ENCODE assay signal across 17 cellular contexts in the genomic region with DNA sequence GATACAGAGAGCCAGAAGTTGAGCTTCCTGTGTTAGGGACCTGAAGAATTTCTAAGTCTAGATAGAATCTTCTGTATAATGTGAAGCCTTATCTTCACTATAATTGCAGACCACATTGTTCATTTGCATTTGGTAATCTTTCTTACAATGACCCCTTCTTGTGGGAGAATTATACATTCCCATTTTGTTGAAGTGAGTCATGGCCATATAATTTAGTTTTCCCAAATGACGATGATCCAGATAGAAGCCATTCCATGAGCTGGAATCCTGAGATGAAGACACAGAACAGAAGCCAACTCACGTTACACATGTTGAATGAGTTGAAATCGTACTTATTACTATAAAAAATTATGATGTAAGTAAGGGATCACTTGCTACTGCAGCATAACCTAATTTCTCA.
"Had no signal": no experiment of that assay in that cellular context is flagged by ENCODE, and none has a peak within 500 bp of the region (broad histone marks: within the 10 kb centered on the region; RNA-seq: fewer than 3 reads in every experiment).

No MANE protein-coding gene starts in this region.

- H3K79me2 ChIP-seq: parathyroid adenoma had no signal

- ATAC-seq: gastroesophageal sphincter; left lobe of liver; right lobe of liver; stimulated activated memory B cell treated with anti-CD40 and anti-IgM and Interleukin-4, amounts not matched to agents 10 μg/mL and 1 μg/mL and 100 μg/mL, for 72 hours; upper lobe of right lung had no signal

- H3K9ac ChIP-seq: parathyroid adenoma had no signal

- H3K4me3 ChIP-seq: coronary artery, gastroesophageal sphincter, prostate gland, right lobe of liver, tibial artery, upper lobe of right lung had no signal

- H3K4me1 ChIP-seq: gastroesophageal sphincter, parathyroid adenoma, prostate gland, right lobe of liver, tibial artery, upper lobe of right lung had no signal

- H3K27ac ChIP-seq: coronary artery, gastroesophageal sphincter, parathyroid adenoma, prostate gland, right lobe of liver, tibial artery, upper lobe of right lung had no signal

- H3K36me3 ChIP-seq: gastroesophageal sphincter, prostate gland, right lobe of liver, tibial artery, upper lobe of right lung had no signal

- H3K27me3 ChIP-seq: gastroesophageal sphincter, right lobe of liver, tibial artery, upper lobe of right lung had no signal

- H2AFZ ChIP-seq: parathyroid adenoma had no signal

- DNase-seq: effector CD4-positive, alpha-beta T cell; glutamatergic neuron; islet precursor cell; mammary epithelial cell; retina; right lobe of liver; stimulated activated CD4-positive, alpha-beta T cell treated with anti-CD3 and anti-CD28 coated beads, Interleukin-15, amount 100 ng/mL, for 24 hours; stimulated activated CD4-positive, alpha-beta T cell treated with anti-CD3 and anti-CD28 coated beads, Interleukin-1b, Interleukin-23, amount 100 ng/mL, for 48 hours; stimulated activated CD4-positive, alpha-beta T cell treated with anti-CD3 and anti-CD28 coated beads, Interleukin-4, amount 100 ng/mL, for 24 hours; tibial artery; upper lobe of right lung had no signal

- H3K9me3 ChIP-seq: gastroesophageal sphincter, prostate gland, right lobe of liver, tibial artery, upper lobe of right lung had no signal
